Comparison of ENCODE assay signal across 8 cellular contexts in genomic region chr4:36187723-36188333, GRCh38. TPM values are rescaled to one million over a fixed set of nuclear protein-coding genes. Genes with fewer than 3 reads are reported as not detected.
A peak's percentile ranks its signal among the peaks of the same experiment; 100 is the strongest.
DNase-seq lines count a peak whose midpoint lies in the region; ATAC-seq and TF ChIP-seq lines count a peak whose summit lies in the region.

No MANE protein-coding gene starts in this region.

- TF ChIP-seq CTCF in 22Rv1 (IDR thresholded peaks at IDR 0.05) (peak; percentile 71), GM12874 (IDR thresholded peaks at IDR 0.05; ENCODE audit: insufficient read depth, low read depth, low read length) (peak; percentile 52), colonic mucosa (IDR thresholded peaks at IDR 0.05) (peak; percentile 47), retinal pigment epithelial cell (conservative IDR thresholded peaks at IDR 0.05; ENCODE audit: low read depth, low read length) (peak; percentile 76)

- H3K9me3 ChIP-seq in colonic mucosa (no peaks in the 10 kb centered on the region), aorta (ENCODE audit: control insufficient read depth, low read length) (no peaks in the 10 kb centered on the region)

- H3K4me1 ChIP-seq in colonic mucosa (no peaks in the 10 kb centered on the region), aorta (ENCODE audit: control insufficient read depth in 1 of 2, insufficient read depth in 2 of 2, low read length in 2 of 2) (peaks cover 0 to 2% of the 10 kb centered on the region in 2 donors)

- peaks cover 16% of the 10 kb centered on the region for H3K4me1 Mint-ChIP-seq in activated T-helper 17 cell treated with anti-CD3 and anti-CD28 coated beads, Interleukin-2, amount 50 U/mL, for 72 hours

- H3K9me3 Mint-ChIP-seq in activated T-helper 17 cell treated with anti-CD3 and anti-CD28 coated beads, Interleukin-2, amount 50 U/mL, for 72 hours = no peaks in the 10 kb centered on the region

- H3K27ac ChIP-seq in 22Rv1 = no peak overlapping the region
- no peak overlapping the region for H3K27ac ChIP-seq in colonic mucosa
- H3K27ac ChIP-seq in aorta (ENCODE audit: low read depth in 1 of 2, low read length in 2 of 2) = no peak overlapping the region

- no peaks in the 10 kb centered on the region for H3K36me3 ChIP-seq in colonic mucosa
- H3K36me3 ChIP-seq in aorta (ENCODE audit: control insufficient read depth in 1 of 2, insufficient read depth in 2 of 2, low read length in 1 of 2) = no peaks in the 10 kb centered on the region

- ATAC-seq in aorta (ENCODE audit: low FRiP score) = no peak
- no peak for ATAC-seq in activated T-helper 17 cell treated with anti-CD3 and anti-CD28 coated beads, Interleukin-2, amount 50 U/mL, for 72 hours (replicated peaks)

- H3K9ac ChIP-seq in colonic mucosa (ENCODE audit: low read depth in 2 of 2, low read length in 2 of 2) = no peak overlapping the region

- no peak overlapping the region for H3K27ac Mint-ChIP-seq in activated T-helper 17 cell treated with anti-CD3 and anti-CD28 coated beads, Interleukin-2, amount 50 U/mL, for 72 hours

- H3K36me3 Mint-ChIP-seq in activated T-helper 17 cell treated with anti-CD3 and anti-CD28 coated beads, Interleukin-2, amount 50 U/mL, for 72 hours (ENCODE audit: low read depth) = peaks cover 85% of the 10 kb centered on the region

- H3K4me3 ChIP-seq in colonic mucosa (no peak overlapping the region), retinal pigment epithelial cell (ENCODE audit: low read length) (no peak overlapping the region), aorta (ENCODE audit: low read length in 2 of 2) (no peak overlapping the region)

- no peak overlapping the region for H3K4me3 Mint-ChIP-seq in activated T-helper 17 cell treated with anti-CD3 and anti-CD28 coated beads, Interleukin-2, amount 50 U/mL, for 72 hours

- WGBS in aorta, 2 donors = 46 to 48% methylated on average over 4 of the region's 4 CpGs

- no peaks in the 10 kb centered on the region for H3K27me3 ChIP-seq in colonic mucosa
- H3K27me3 ChIP-seq in aorta (ENCODE audit: control insufficient read depth in 1 of 2, insufficient read depth in 2 of 2, low read length in 1 of 2) = no peaks in the 10 kb centered on the region

- no peaks in the 10 kb centered on the region for H3K27me3 Mint-ChIP-seq in activated T-helper 17 cell treated with anti-CD3 and anti-CD28 coated beads, Interleukin-2, amount 50 U/mL, for 72 hours

- peak; percentile 29 for DNase-seq in NCI-H460 (ENCODE audit: extremely low read depth, low read depth)
- no peak for DNase-seq in colonic mucosa
- DNase-seq in retinal pigment epithelial cell (ENCODE audit: low read depth) = no peak
- no peak for DNase-seq in aorta
- DNase-seq in activated CD8-positive, alpha-beta memory T cell treated with anti-CD3 and anti-CD28 coated beads for 24 hours = no peak

- intact Hi-C loops in colonic mucosa (cut with DNase I) = no loop called here
- intact Hi-C loops in aorta (cut with DNase I) = no loop called here

RNA-seq across cellular contexts. Expression of gene ARAP2, which starts 56.5 kb away (rescaled TPM):
- total RNA-seq in NCI-H460 (2014; rRNA removed; shearing (Covaris generic)) = 6.9 and 7.9 TPM in 2 replicates
- polyA plus RNA-seq in NCI-H460 (2014; cell fraction: nucleus; rRNA removed) = 3.8 and 10.7 TPM in 2 replicates
- 10 to 100 TPM; 10.7 to 19.3 TPM for total RNA-seq in colonic mucosa
- 10 to 100 TPM; 10.5 to 22.7 TPM for total RNA-seq in aorta
- 10 to 100 TPM in 1 of 2 donors, under 1 TPM in 1; 0.26 to 14.4 TPM for polyA plus RNA-seq in aorta
- 10 to 100 TPM; 44.8 to 51.7 TPM for total RNA-seq in activated T-helper 17 cell treated with anti-CD3 and anti-CD28 coated beads, Interleukin-2, amount 50 U/mL, for 72 hours
